Comparison of ENCODE assay signal across 32 cellular contexts in genomic region chr6:27038498-27038897, GRCh38.
"Had no signal": no experiment of that assay in that cellular context is flagged by ENCODE, and none has a peak within 500 bp of the region (broad histone marks: within the 10 kb centered on the region; RNA-seq: fewer than 3 reads in every experiment).

No MANE protein-coding gene starts in this region.

- H3K9me3 ChIP-seq: adrenal gland, ascending aorta, body of pancreas, breast epithelium had no signal

- H3K4me1 ChIP-seq: adrenal gland, ascending aorta, body of pancreas, breast epithelium had no signal

- H3K36me3 ChIP-seq: adrenal gland, ascending aorta, brain microvascular endothelial cell, breast epithelium, cardiac muscle cell had no signal

- H3K27ac ChIP-seq: adrenal gland, ascending aorta, body of pancreas, brain microvascular endothelial cell, breast epithelium, cardiac muscle cell had no signal

- DNase-seq: activated effector memory CD4-positive, alpha-beta T cell treated with anti-CD3 and anti-CD28 coated beads, Interleukin-2, amount 50 U/mL, for 16 hours; activated effector memory CD4-positive, alpha-beta T cell treated with Interleukin-2 at 50 U/mL for 16 hours; activated gamma-delta T cell; activated gamma-delta T cell treated with Interleukin-2 at 50 U/mL for 16 hours; activated naive CD4-positive, alpha-beta T cell; activated naive CD4-positive, alpha-beta T cell treated with anti-CD3 and anti-CD28 coated beads for 36 hours; activated naive CD4-positive, alpha-beta T cell treated with anti-CD3 and anti-CD28 coated beads, Interleukin-2, amount 10 ng/mL, durations not matched to agents 7 days and 5 days; activated naive CD4-positive, alpha-beta T cell treated with anti-CD3 and anti-CD28 coated beads, Interleukin-2, amount 50 U/mL, for 16 hours; activated naive CD4-positive, alpha-beta T cell treated with Interleukin-2 at 50 U/mL for 16 hours; activated naive CD8-positive, alpha-beta T cell treated with anti-CD3 and anti-CD28 coated beads for 36 hours; activated naive CD8-positive, alpha-beta T cell treated with anti-CD3 and anti-CD28 coated beads, Interleukin-2, amount 10 ng/mL, durations not matched to agents 7 days and 5 days; activated naive CD8-positive, alpha-beta T cell treated with anti-CD3 and anti-CD28 coated beads, Interleukin-2, amount 50 U/mL, for 24 hours; activated T-cell treated with anti-CD3 and anti-CD28 coated beads, Interleukin-2, amount 50 U/mL, for 1 hour; activated T-cell treated with anti-CD3 and anti-CD28 coated beads, Interleukin-2, amount 50 U/mL, for 24 hours; activated T-cell treated with anti-CD3 and anti-CD28 coated beads, Interleukin-2, amount 50 U/mL, for 4 hours; activated T-cell treated with anti-CD3 and anti-CD28 coated beads, Interleukin-2, amount 50 U/mL, for 48 hours; activated T-cell treated with anti-CD3 and anti-CD28 coated beads, Interleukin-2, amount 50 U/mL, for 72 hours; adrenal gland; amniotic stem cell; amygdala; anterior cingulate cortex; aorta; body of pancreas; brain microvascular endothelial cell; central memory CD4-positive, alpha-beta T cell; cerebellar nuclear complex had no signal

- H3K4me3 ChIP-seq: adrenal gland, ascending aorta, body of pancreas, breast epithelium, cardiac muscle cell had no signal

- ATAC-seq: activated naive CD4-positive, alpha-beta T cell treated with anti-CD3 and anti-CD28 coated beads, Interleukin-2, amount 50 U/mL, for 72 hours; activated naive CD8-positive, alpha-beta T cell treated with anti-CD3 and anti-CD28 coated beads, Interleukin-2, amount 50 U/mL, for 24 hours; activated T-cell treated with anti-CD3 and anti-CD28 coated beads, Interleukin-2, amount 50 U/mL, for 4 hours; activated T-cell treated with anti-CD3 and anti-CD28 coated beads, Interleukin-2, amount 50 U/mL, for 72 hours; activated T-helper 17 cell treated with anti-CD3 and anti-CD28 coated beads, Interleukin-2, amount 50 U/mL, for 72 hours; body of pancreas had no signal

- FAIRE-seq: astrocyte had no signal

- H3K27me3 ChIP-seq: adrenal gland, ascending aorta, body of pancreas, brain microvascular endothelial cell, breast epithelium, cardiac muscle cell had no signal
